1 cellular context compared by ENCODE assay signal in the genomic region with DNA sequence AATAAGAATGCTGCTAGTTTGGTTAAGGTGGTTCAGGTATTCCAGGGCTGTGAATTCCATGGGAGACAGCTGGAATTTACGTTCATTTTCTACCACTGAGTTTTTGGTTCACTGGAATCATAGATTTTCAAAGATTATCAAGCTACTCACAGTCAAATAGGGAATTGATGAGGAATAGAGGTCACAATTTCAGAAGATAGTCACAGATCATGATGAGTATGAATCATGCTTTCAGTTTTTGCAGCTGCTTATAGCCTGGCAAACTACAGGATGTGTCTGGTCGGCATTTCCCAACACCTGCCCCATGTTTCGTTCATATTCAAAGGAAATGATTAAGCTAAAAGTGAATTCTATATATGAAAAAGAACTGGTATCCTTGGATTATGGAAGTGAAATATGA.
TF ChIP-seq lines count a peak whose summit lies in the region.

No MANE protein-coding gene starts in this region.

TF ChIP-seq in GM23338, 12 proteins besides CTCF, POLR2A, EP300 and RAD21 (continued from another document):
- TF ChIP-seq ZNF462 (CRISPR knock-in tag; IDR thresholded peaks at IDR 0.05) (no peak), NANOG (IDR thresholded peaks at IDR 0.05; ENCODE audit: borderline replicate concordance) (no peak), JUNB (IDR thresholded peaks at IDR 0.05; ENCODE audit: unreplicated experiment) (no peak), ZNF331 (CRISPR knock-in tag; IDR thresholded peaks at IDR 0.05; ENCODE audit: low read depth) (no peak), ZNF114 (CRISPR knock-in tag; IDR thresholded peaks at IDR 0.05) (no peak), STAT1 (IDR thresholded peaks at IDR 0.05; ENCODE audit: unreplicated experiment) (no peak), EZH2phosphoT487 (IDR thresholded peaks at IDR 0.05; ENCODE audit: unreplicated experiment) (no peak), POLR2AphosphoS5 (IDR thresholded peaks at IDR 0.05; ENCODE audit: low read depth) (no peak)
- TF ChIP-seq, protein P1, sequence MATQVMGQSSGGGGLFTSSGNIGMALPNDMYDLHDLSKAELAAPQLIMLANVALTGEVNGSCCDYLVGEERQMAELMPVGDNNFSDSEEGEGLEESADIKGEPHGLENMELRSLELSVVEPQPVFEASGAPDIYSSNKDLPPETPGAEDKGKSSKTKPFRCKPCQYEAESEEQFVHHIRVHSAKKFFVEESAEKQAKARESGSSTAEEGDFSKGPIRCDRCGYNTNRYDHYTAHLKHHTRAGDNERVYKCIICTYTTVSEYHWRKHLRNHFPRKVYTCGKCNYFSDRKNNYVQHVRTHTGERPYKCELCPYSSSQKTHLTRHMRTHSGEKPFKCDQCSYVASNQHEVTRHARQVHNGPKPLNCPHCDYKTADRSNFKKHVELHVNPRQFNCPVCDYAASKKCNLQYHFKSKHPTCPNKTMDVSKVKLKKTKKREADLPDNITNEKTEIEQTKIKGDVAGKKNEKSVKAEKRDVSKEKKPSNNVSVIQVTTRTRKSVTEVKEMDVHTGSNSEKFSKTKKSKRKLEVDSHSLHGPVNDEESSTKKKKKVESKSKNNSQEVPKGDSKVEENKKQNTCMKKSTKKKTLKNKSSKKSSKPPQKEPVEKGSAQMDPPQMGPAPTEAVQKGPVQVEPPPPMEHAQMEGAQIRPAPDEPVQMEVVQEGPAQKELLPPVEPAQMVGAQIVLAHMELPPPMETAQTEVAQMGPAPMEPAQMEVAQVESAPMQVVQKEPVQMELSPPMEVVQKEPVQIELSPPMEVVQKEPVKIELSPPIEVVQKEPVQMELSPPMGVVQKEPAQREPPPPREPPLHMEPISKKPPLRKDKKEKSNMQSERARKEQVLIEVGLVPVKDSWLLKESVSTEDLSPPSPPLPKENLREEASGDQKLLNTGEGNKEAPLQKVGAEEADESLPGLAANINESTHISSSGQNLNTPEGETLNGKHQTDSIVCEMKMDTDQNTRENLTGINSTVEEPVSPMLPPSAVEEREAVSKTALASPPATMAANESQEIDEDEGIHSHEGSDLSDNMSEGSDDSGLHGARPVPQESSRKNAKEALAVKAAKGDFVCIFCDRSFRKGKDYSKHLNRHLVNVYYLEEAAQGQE (IDR thresholded peaks at IDR 0.05; ENCODE audit: unreplicated experiment) = no peak
